19 cellular contexts compared by ENCODE assay signal in the genomic region with DNA sequence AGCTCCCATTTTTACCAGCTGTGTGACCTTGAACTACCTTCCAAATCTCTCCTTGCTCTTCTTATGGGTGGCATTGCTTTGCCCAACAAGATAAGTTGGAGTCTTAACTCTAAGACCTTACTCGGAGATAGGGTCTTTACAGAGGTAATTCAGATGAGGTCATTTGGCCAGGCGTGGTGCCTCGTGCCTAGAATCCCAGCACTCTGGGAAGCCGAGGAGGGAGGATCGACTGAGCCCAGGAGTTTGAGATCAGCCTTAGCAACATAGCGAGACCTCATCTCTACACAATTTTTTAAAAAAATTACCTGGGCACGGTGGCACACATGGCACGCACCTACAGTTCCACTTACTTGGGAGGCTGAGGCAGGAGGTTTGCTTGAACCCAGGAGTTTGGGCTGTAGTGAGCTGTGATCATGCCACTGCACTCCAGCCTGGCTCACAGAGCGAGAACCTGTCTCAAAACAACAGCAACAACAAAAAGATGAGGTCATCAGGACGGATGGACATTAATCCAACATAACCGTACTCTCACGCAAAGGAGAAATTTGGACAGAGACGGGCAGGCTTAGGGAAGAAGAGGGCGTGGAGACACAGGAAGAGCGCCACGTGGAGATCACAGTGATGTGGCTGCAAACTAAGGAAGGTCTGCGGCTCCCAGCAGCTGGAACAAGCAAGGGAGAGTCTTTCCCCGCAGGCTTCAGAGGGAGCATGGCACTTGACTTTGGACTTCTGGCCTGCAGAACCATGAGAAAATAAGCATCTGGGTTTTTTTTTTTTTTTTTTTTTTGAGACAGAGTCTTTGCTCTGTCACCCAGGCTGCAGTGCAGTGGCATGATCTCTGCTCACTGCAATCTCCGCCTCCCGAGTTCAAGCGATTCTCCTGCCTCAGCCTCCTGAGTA.
"Had no signal": no experiment of that assay in that cellular context is flagged by ENCODE, and none has a peak within 500 bp of the region (broad histone marks: within the 10 kb centered on the region; RNA-seq: fewer than 3 reads in every experiment).

No MANE protein-coding gene starts in this region.

- H3K9me3 ChIP-seq: heart left ventricle, mucosa of descending colon, ovary, tibial artery, upper lobe of right lung, vagina had no signal

- H3K4me3 ChIP-seq: dorsolateral prefrontal cortex, heart left ventricle, mucosa of descending colon, ovary, smooth muscle cell, tibial artery, upper lobe of right lung, vagina had no signal

- H3K4me3 Mint-ChIP-seq: naive thymus-derived CD8-positive, alpha-beta T cell; stimulated activated effector memory CD8-positive, alpha-beta T cell treated with anti-CD3 and anti-CD28 coated beads, Interleukin-12 subunit alpha, Interleukin-12 subunit beta, amount 100 ng/mL, for 72 hours had no signal

- H3K9me3 Mint-ChIP-seq: stimulated activated effector memory CD8-positive, alpha-beta T cell treated with anti-CD3 and anti-CD28 coated beads, Interleukin-12 subunit alpha, Interleukin-12 subunit beta, amount 100 ng/mL, for 72 hours had no signal

- DNase-seq: cortex of kidney; dorsolateral prefrontal cortex; effector CD8-positive, alpha-beta T cell; heart left ventricle; hippocampal formation; mucosa of descending colon; naive thymus-derived CD8-positive, alpha-beta T cell; nucleus accumbens; ovary; right cardiac atrium; stimulated activated CD4-positive, alpha-beta T cell treated with anti-CD3 and anti-CD28 coated beads, Interleukin-2, amount 100 ng/mL, for 48 hours; stimulated activated CD8-positive, alpha-beta memory T cell treated with anti-CD3 and anti-CD28 coated beads, Interleukin-4, amount 100 ng/mL, for 48 hours; stimulated activated naive CD8-positive, alpha-beta T cell treated with anti-CD3 and anti-CD28 coated beads, Interleukin-15, Interleukin-2, amounts not matched to agents 100 U/mL and 50 U/mL, for 24 hours; tibial artery; upper lobe of right lung had no signal

- H3K4me1 ChIP-seq: tibial artery, upper lobe of right lung, vagina had no signal

- H3K27me3 ChIP-seq: ovary, upper lobe of right lung, vagina had no signal

- H3K27ac Mint-ChIP-seq: progenitor cell of endocrine pancreas; stimulated activated effector memory CD8-positive, alpha-beta T cell treated with anti-CD3 and anti-CD28 coated beads, Interleukin-12 subunit alpha, Interleukin-12 subunit beta, amount 100 ng/mL, for 72 hours had no signal

- H3K27ac ChIP-seq: dorsolateral prefrontal cortex, heart left ventricle, ovary, tibial artery, upper lobe of right lung, vagina had no signal

- H3K36me3 Mint-ChIP-seq: naive thymus-derived CD8-positive, alpha-beta T cell; stimulated activated effector memory CD8-positive, alpha-beta T cell treated with anti-CD3 and anti-CD28 coated beads, Interleukin-12 subunit alpha, Interleukin-12 subunit beta, amount 100 ng/mL, for 72 hours had no signal

- H3K36me3 ChIP-seq: heart left ventricle, ovary, tibial artery, upper lobe of right lung, vagina had no signal

- H3K4me2 ChIP-seq: smooth muscle cell had no signal

- ATAC-seq: mucosa of descending colon; naive thymus-derived CD8-positive, alpha-beta T cell; stimulated activated effector memory CD8-positive, alpha-beta T cell treated with anti-CD3 and anti-CD28 coated beads, Interleukin-12 subunit alpha, Interleukin-12 subunit beta, amount 100 ng/mL, for 72 hours; stimulated activated naive CD8-positive, alpha-beta T cell treated with anti-CD3 and anti-CD28 coated beads, Interleukin-15, Interleukin-2, amounts not matched to agents 100 U/mL and 50 U/mL, for 24 hours had no signal
